32 cellular contexts compared by ENCODE assay signal in the genomic region with DNA sequence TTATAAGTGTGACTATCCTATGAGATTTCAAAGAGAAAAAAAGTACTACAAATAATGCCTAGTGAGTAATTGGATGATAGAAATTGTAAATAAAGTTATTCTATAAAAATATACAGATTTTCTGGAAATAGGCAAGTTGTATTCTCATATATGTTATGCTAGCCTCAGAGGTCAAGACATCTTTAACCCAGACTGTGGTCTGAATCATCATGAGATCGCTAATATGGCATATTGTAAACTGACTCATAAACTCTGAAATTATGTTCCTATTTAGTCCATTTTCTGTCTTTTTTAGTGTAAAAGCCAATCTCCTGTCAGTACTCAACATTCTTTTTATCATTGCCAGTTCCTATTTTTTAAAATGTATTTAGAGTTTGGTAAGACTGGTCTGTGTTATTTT. TPM values are rescaled to one million over a fixed set of nuclear protein-coding genes. Genes with fewer than 3 reads are reported as not detected.
DNase-seq lines count a peak whose midpoint lies in the region; ATAC-seq, FAIRE-seq and TF ChIP-seq lines count a peak whose summit lies in the region.
"Had no signal": no experiment of that assay in that cellular context is flagged by ENCODE, and none has a peak within 500 bp of the region (broad histone marks: within the 10 kb centered on the region; RNA-seq: fewer than 3 reads in every experiment).

No MANE protein-coding gene starts in this region.

- H3K27me3 Mint-ChIP-seq in MCF 10A (ENCODE audit: insufficient read depth, unreplicated experiment): no peaks in the 10 kb centered on the region
- no peaks in the 10 kb centered on the region for H3K27me3 Mint-ChIP-seq in activated CD8-positive, alpha-beta T cell treated with anti-CD3 and anti-CD28 coated beads for 36 hours
- H3K27me3 Mint-ChIP-seq: activated naive CD4-positive, alpha-beta T cell treated with anti-CD3 and anti-CD28 coated beads, Interleukin-2, amount 50 U/mL, for 24 hours; activated T-helper 17 cell treated with anti-CD3 and anti-CD28 coated beads, Interleukin-2, amount 50 U/mL, for 72 hours; CD4-positive, alpha-beta T cell; dendritic cell treated with granulocyte-macrophage colony-stimulating factor and Interleukin-4, amounts not matched to agents 40 ng/mL and 50 ng/mL, for 4 days had no signal

- 64% methylated on average over 1 of the region's 1 CpG for WGBS in mammary epithelial cell (ENCODE audit: low coverage, missing lambda C conversion rate)

- peaks cover 5% of the 10 kb centered on the region for H3K4me1 Mint-ChIP-seq in MCF 10A (ENCODE audit: insufficient read depth, unreplicated experiment)
- no peaks in the 10 kb centered on the region for H3K4me1 Mint-ChIP-seq in activated CD8-positive, alpha-beta T cell treated with anti-CD3 and anti-CD28 coated beads for 36 hours (ENCODE audit: low read depth)
- H3K4me1 Mint-ChIP-seq: activated naive CD4-positive, alpha-beta T cell treated with anti-CD3 and anti-CD28 coated beads, Interleukin-2, amount 50 U/mL, for 24 hours; activated T-helper 17 cell treated with anti-CD3 and anti-CD28 coated beads, Interleukin-2, amount 50 U/mL, for 72 hours had no signal

- H3K9ac ChIP-seq in mammary epithelial cell (ENCODE audit: insufficient read depth, low read length): no peak overlapping the region

- DNase-seq in mammary epithelial cell (peak; percentile 5), MCF 10A (ENCODE audit: unreplicated experiment) (no peak), amniotic epithelial cell (ENCODE audit: low read depth) (peak; percentile 38), fibroblast of mammary gland (ENCODE audit: low read depth) (peak; percentile 73), stromal cell of bone marrow (ENCODE audit: low read depth) (peak; percentile 8), SK-N-DZ (ENCODE audit: low spot score) (no peak), frontal cortex (ENCODE audit: low spot score in 2 of 2) (no peak)
- no peak for DNase-seq in activated CD8-positive, alpha-beta T cell treated with anti-CD3 and anti-CD28 coated beads for 36 hours
- DNase-seq: 8988T; activated CD4-positive, alpha-beta T cell treated with anti-CD3 and anti-CD28 coated beads, Interleukin-2, amount 50 U/mL, for 48 hours; activated CD4-positive, CD25-positive, alpha-beta regulatory T cell; activated CD8-positive, alpha-beta memory T cell treated with anti-CD3 and anti-CD28 coated beads, Interleukin-2, amount 50 U/mL, for 4 hours; AML-193; anterior cingulate cortex; caudate nucleus; CD4-positive, alpha-beta T cell; H9; heart right ventricle; Kasumi-1; NCI-H510A; pancreas; retina; SIG-M5; small intestine; stimulated activated CD4-positive, alpha-beta T cell treated with anti-CD3 and anti-CD28 coated beads, Interleukin-2, amount 100 ng/mL, for 24 hours; transverse colon had no signal

- no peak for ATAC-seq in activated CD8-positive, alpha-beta T cell treated with anti-CD3 and anti-CD28 coated beads for 36 hours
- ATAC-seq: activated T-helper 17 cell treated with anti-CD3 and anti-CD28 coated beads, Interleukin-2, amount 50 U/mL, for 72 hours; heart right ventricle; pancreas had no signal

- no peak overlapping the region for H3K4me3 Mint-ChIP-seq in MCF 10A (ENCODE audit: unreplicated experiment)
- no peak overlapping the region for H3K4me3 Mint-ChIP-seq in activated CD8-positive, alpha-beta T cell treated with anti-CD3 and anti-CD28 coated beads for 36 hours
- H3K4me3 Mint-ChIP-seq: activated naive CD4-positive, alpha-beta T cell treated with anti-CD3 and anti-CD28 coated beads, Interleukin-2, amount 50 U/mL, for 24 hours; activated T-helper 17 cell treated with anti-CD3 and anti-CD28 coated beads, Interleukin-2, amount 50 U/mL, for 72 hours; CD4-positive, alpha-beta T cell; dendritic cell treated with granulocyte-macrophage colony-stimulating factor and Interleukin-4, amounts not matched to agents 40 ng/mL and 50 ng/mL, for 4 days; H9 had no signal

- no TSS peak for BruUV-seq in mammary epithelial cell (replicated peaks; lab: Mats Ljungman, UMichigan)
- no TSS peak for BruUV-seq in MCF 10A (replicated peaks; lab: Mats Ljungman, UMichigan)

- H3K36me3 Mint-ChIP-seq in MCF 10A (ENCODE audit: insufficient read depth, unreplicated experiment): peaks cover 26% of the 10 kb centered on the region
- no peaks in the 10 kb centered on the region for H3K36me3 Mint-ChIP-seq in activated CD8-positive, alpha-beta T cell treated with anti-CD3 and anti-CD28 coated beads for 36 hours (ENCODE audit: low read depth)

- no peak overlapping the region for H2AFZ ChIP-seq in mammary epithelial cell (ENCODE audit: low read depth, low read length)

- POLR2A ChIA-PET in MCF 10A (lab: Yijun Ruan, JAX): interaction anchor here (0.6 to 4.0 kb wide), 4 partner anchors 10 to 1233 kb away, joined by 3 to 13 read pairs (median 3); no protein-coding TSS in a partner anchor
- POLR2A ChIA-PET in activated CD8-positive, alpha-beta T cell treated with anti-CD3 and anti-CD28 coated beads for 36 hours (lab: Charles Lee): no interaction called here

- H3K9me3 Mint-ChIP-seq in MCF 10A (ENCODE audit: unreplicated experiment): no peaks in the 10 kb centered on the region
- no peaks in the 10 kb centered on the region for H3K9me3 Mint-ChIP-seq in activated CD8-positive, alpha-beta T cell treated with anti-CD3 and anti-CD28 coated beads for 36 hours
- H3K9me3 Mint-ChIP-seq: activated naive CD4-positive, alpha-beta T cell treated with anti-CD3 and anti-CD28 coated beads, Interleukin-2, amount 50 U/mL, for 24 hours; activated T-helper 17 cell treated with anti-CD3 and anti-CD28 coated beads, Interleukin-2, amount 50 U/mL, for 72 hours; CD4-positive, alpha-beta T cell; dendritic cell treated with granulocyte-macrophage colony-stimulating factor and Interleukin-4, amounts not matched to agents 40 ng/mL and 50 ng/mL, for 4 days; H9 had no signal

- no peak overlapping the region for H3K27ac ChIP-seq in mammary epithelial cell (ENCODE audit: insufficient read depth, low read depth, low read length)
- H3K27ac ChIP-seq: heart right ventricle, HL-60, pancreas, transverse colon had no signal

- CTCF ChIA-PET in mammary epithelial cell (lab: Charles Lee; ENCODE audit: low non-redundant PET): no interaction called here
- CTCF ChIA-PET in MCF 10A (lab: Yijun Ruan, JAX): interaction anchor here (1.0 to 1.5 kb wide), 3 partner anchors 13 to 93 kb away, joined by 3 to 10 read pairs (median 3); no protein-coding TSS in a partner anchor
- CTCF ChIA-PET in activated CD8-positive, alpha-beta T cell treated with anti-CD3 and anti-CD28 coated beads for 36 hours (lab: Charles Lee): interaction anchor here (1.0 kb wide), 1 partner anchor 13 kb away, joined by 3 read pairs; no protein-coding TSS in a partner anchor

- H3K4me1 ChIP-seq in mammary epithelial cell (ENCODE audit: insufficient read depth, low read length): peaks cover 10% of the 10 kb centered on the region
- H3K4me1 ChIP-seq: heart right ventricle, pancreas, transverse colon had no signal

- TF ChIP-seq CTCF in mammary epithelial cell (conservative IDR thresholded peaks at IDR 0.05 in 1 of 2, IDR thresholded peaks at IDR 0.05 in 1 of 2; ENCODE audit: extremely low read depth in 1 of 2, insufficient read depth in 1 of 2, low read depth in 1 of 2, low read length in 2 of 2): no peak
- no peak for TF ChIP-seq CTCF in MCF 10A (IDR thresholded peaks at IDR 0.05; ENCODE audit: unreplicated experiment)
- no peak for TF ChIP-seq CTCF in fibroblast of mammary gland (conservative IDR thresholded peaks at IDR 0.05; ENCODE audit: control insufficient read depth, insufficient read depth, low read depth, low read length)
- TF ChIP-seq CTCF in activated CD8-positive, alpha-beta T cell treated with anti-CD3 and anti-CD28 coated beads for 36 hours (IDR thresholded peaks at IDR 0.05): no peak

- H3K4me2 ChIP-seq in mammary epithelial cell (ENCODE audit: insufficient read depth, low read depth, low read length): no peak overlapping the region

- intact Hi-C loops in mammary epithelial cell (cut with micrococcal nuclease) (no loop called here), MCF 10A (cut with micrococcal nuclease) (no loop called here)
- intact Hi-C loops in activated CD8-positive, alpha-beta T cell treated with anti-CD3 and anti-CD28 coated beads for 36 hours (cut with micrococcal nuclease): no loop called here

- H3K9me3 ChIP-seq in mammary epithelial cell (replicated peaks; ENCODE audit: insufficient read depth, low read length): no peaks in the 10 kb centered on the region
- H3K9me3 ChIP-seq: heart right ventricle, pancreas, transverse colon had no signal

- no peaks in the 10 kb centered on the region for H4K20me1 ChIP-seq in mammary epithelial cell (ENCODE audit: insufficient read depth, low read length)

- dilution Hi-C loops in mammary epithelial cell (cut with HindIII; ENCODE audit: low sequenced_read_pairs): no loop called here

- in situ Hi-C loops in mammary epithelial cell (cut with MboI; ENCODE audit: low sequenced_read_pairs in 2 of 2): no loop called here

- H3K27me3 ChIP-seq in mammary epithelial cell (ENCODE audit: insufficient read depth, low read length): no peaks in the 10 kb centered on the region
- H3K27me3 ChIP-seq: heart right ventricle, pancreas, transverse colon had no signal

- no peak overlapping the region for H3K27ac Mint-ChIP-seq in MCF 10A (ENCODE audit: low read depth, unreplicated experiment)
- H3K27ac Mint-ChIP-seq in activated CD8-positive, alpha-beta T cell treated with anti-CD3 and anti-CD28 coated beads for 36 hours: no peak overlapping the region
- H3K27ac Mint-ChIP-seq: activated naive CD4-positive, alpha-beta T cell treated with anti-CD3 and anti-CD28 coated beads, Interleukin-2, amount 50 U/mL, for 24 hours; activated T-helper 17 cell treated with anti-CD3 and anti-CD28 coated beads, Interleukin-2, amount 50 U/mL, for 72 hours; CD4-positive, alpha-beta T cell; dendritic cell treated with granulocyte-macrophage colony-stimulating factor and Interleukin-4, amounts not matched to agents 40 ng/mL and 50 ng/mL, for 4 days; H9 had no signal

- no peaks in the 10 kb centered on the region for H3K36me3 ChIP-seq in mammary epithelial cell (ENCODE audit: insufficient read depth, low read length)
- H3K36me3 ChIP-seq: pancreas, transverse colon had no signal

- no peak overlapping the region for H3K4me3 ChIP-seq in mammary epithelial cell (replicated peaks in 1 of 3; ENCODE audit: insufficient read depth in 1 of 3, low read depth in 2 of 3, low read length in 3 of 3)
- no peak overlapping the region for H3K4me3 ChIP-seq in fibroblast of mammary gland (ENCODE audit: control insufficient read depth, low read depth, low read length)
- H3K4me3 ChIP-seq: heart right ventricle, lung, pancreas, transverse colon had no signal

- H3K79me2 ChIP-seq in mammary epithelial cell (ENCODE audit: insufficient read depth, low read length): no peaks in the 10 kb centered on the region

- no peak for FAIRE-seq in frontal cortex (lab: Jason Lieb, UNC)
- FAIRE-seq: D721Med, small intestine had no signal

RNA-seq across cellular contexts. Expression of gene LOX, which starts 14.2 kb away (rescaled TPM):
- total RNA-seq in mammary epithelial cell: 10 to 100 TPM in 1 of 2 donors, 1 to 10 TPM in 1; 5.9 to 28.0 TPM
- 12.9 TPM for polyA plus RNA-seq in mammary epithelial cell
- 16.2 TPM for polyA minus RNA-seq in mammary epithelial cell
- total RNA-seq in MCF 10A (2022): 7.1 and 10.7 TPM in 2 replicates
- 1.3 and 2.1 TPM in 2 replicates for polyA plus RNA-seq in SK-N-DZ (2014; cell fraction: cytosol; rRNA removed)
- 1.4 and 1.7 TPM in 2 replicates for polyA plus RNA-seq in SK-N-DZ (2014; cell fraction: nucleus; rRNA removed)
- total RNA-seq in frontal cortex: 3.3 TPM
- not detected for total RNA-seq in activated CD8-positive, alpha-beta T cell treated with anti-CD3 and anti-CD28 coated beads for 36 hours
- total RNA-seq: activated T-helper 17 cell treated with anti-CD3 and anti-CD28 coated beads, Interleukin-2, amount 50 U/mL, for 72 hours had no signal

Comparison
In these comparisons a context has a peak if more than half of its experiments do, and no peak if none do; other contexts are left out.
1. DNase-seq: peak in mammary epithelial cell (single experiment), amniotic epithelial cell (single experiment), fibroblast of mammary gland (single experiment) and stromal cell of bone marrow (single experiment); none in MCF 10A (single experiment), SK-N-DZ (single experiment), frontal cortex (0 of 2) and activated CD8-positive, alpha-beta T cell treated with anti-CD3 and anti-CD28 coated beads for 36 hours (single experiment).